1 cellular context compared by ENCODE assay signal in genomic region chr2:200329798-200330197, GRCh38.
TF ChIP-seq lines count a peak whose summit lies in the region.

No MANE protein-coding gene starts in this region.

TF ChIP-seq in GM12878, 131 proteins besides CTCF, POLR2A, EP300 and RAD21:
- TF ChIP-seq ASH2L (IDR thresholded peaks at IDR 0.05; ENCODE audit: borderline replicate concordance, low read depth) (no peak), RAD51 (IDR thresholded peaks at IDR 0.05) (no peak), JUND (IDR thresholded peaks at IDR 0.05; ENCODE audit: low read depth, low read length) (no peak), RELA (IDR thresholded peaks at IDR 0.05; ENCODE audit: borderline replicate concordance, partially characterized antibody) (no peak), SMARCA5 (IDR thresholded peaks at IDR 0.05) (no peak), HDGF (IDR thresholded peaks at IDR 0.05) (no peak), KAT2A (conservative IDR thresholded peaks at IDR 0.05; ENCODE audit: control insufficient read depth, low read depth, low read length) (no peak), KLF5 (IDR thresholded peaks at IDR 0.05; ENCODE audit: partially characterized antibody) (no peak), RELB (IDR thresholded peaks at IDR 0.05; ENCODE audit: low read depth) (no peak), ATF7 (IDR thresholded peaks at IDR 0.05; ENCODE audit: low read depth) (no peak), PML (IDR thresholded peaks at IDR 0.05; ENCODE audit: low read length) (no peak), ZBTB40 (IDR thresholded peaks at IDR 0.05; ENCODE audit: borderline replicate concordance) (no peak), FOS (IDR thresholded peaks at IDR 0.05; ENCODE audit: borderline replicate concordance, extremely low read depth, insufficient read length) (no peak), CHD2 (IDR thresholded peaks at IDR 0.05; ENCODE audit: borderline replicate concordance, low read depth, low read length) (no peak), MTA2 (IDR thresholded peaks at IDR 0.05; ENCODE audit: low read depth) (no peak), HDAC6 (IDR thresholded peaks at IDR 0.05; ENCODE audit: unreplicated experiment) (no peak), NKRF (conservative IDR thresholded peaks at IDR 0.05) (no peak)
- TF ChIP-seq, protein P1, sequence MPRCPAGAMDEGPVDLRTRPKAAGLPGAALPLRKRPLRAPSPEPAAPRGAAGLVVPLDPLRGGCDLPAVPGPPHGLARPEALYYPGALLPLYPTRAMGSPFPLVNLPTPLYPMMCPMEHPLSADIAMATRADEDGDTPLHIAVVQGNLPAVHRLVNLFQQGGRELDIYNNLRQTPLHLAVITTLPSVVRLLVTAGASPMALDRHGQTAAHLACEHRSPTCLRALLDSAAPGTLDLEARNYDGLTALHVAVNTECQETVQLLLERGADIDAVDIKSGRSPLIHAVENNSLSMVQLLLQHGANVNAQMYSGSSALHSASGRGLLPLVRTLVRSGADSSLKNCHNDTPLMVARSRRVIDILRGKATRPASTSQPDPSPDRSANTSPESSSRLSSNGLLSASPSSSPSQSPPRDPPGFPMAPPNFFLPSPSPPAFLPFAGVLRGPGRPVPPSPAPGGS (IDR thresholded peaks at IDR 0.05; ENCODE audit: borderline replicate concordance, insufficient read depth, low read depth, low read length, poor library complexity, severe bottlenecking), result no peak
TF ChIP-seq in GM12878: peak in this region for 0.
